ENCODE assay signal across 13 cellular contexts in genomic region chr20:38083338-38084048, GRCh38. TPM values are rescaled to one million over a fixed set of nuclear protein-coding genes. Genes with fewer than 3 reads are reported as not detected.
DNase-seq lines count a peak whose midpoint lies in the region; ATAC-seq and TF ChIP-seq lines count a peak whose summit lies in the region.
"Had no signal": no experiment of that assay in that cellular context is flagged by ENCODE, and none has a peak within 500 bp of the region (broad histone marks: within the 10 kb centered on the region; RNA-seq: fewer than 3 reads in every experiment).

No MANE protein-coding gene starts in this region.

- H3K4me1 ChIP-seq in body of pancreas, result peaks cover 4% of the 10 kb centered on the region

- ATAC-seq in Right ventricle myocardium superior (ENCODE audit: poor library complexity) (peak; percentile 66), HG03097 (IDR thresholded peaks at IDR 0.05; ENCODE audit: low FRiP score, unreplicated experiment) (no peak), body of pancreas (no peak)
- ATAC-seq: natural killer cell had no signal

- DNase-seq in AG04450 (ENCODE audit: low read depth, low spot score), result no peak
- DNase-seq in amniotic epithelial cell (ENCODE audit: low read depth), result peak; percentile 23
- no peak for DNase-seq in Right ventricle myocardium superior
- no peak for DNase-seq in osteocyte (ENCODE audit: extremely low spot score, unreplicated experiment)
- no peak for DNase-seq in NCI-H774 (lab: John Stamatoyannopoulos, UW)
- DNase-seq in body of pancreas, result no peak
- no peak for DNase-seq in dedifferentiated amniotic fluid mesenchymal stem cell (ENCODE audit: extremely low spot score)
- DNase-seq: activated CD8-positive, alpha-beta memory T cell treated with anti-CD3 and anti-CD28 coated beads for 24 hours; activated naive CD4-positive, alpha-beta T cell treated with anti-CD3 and anti-CD28 coated beads, Interleukin-2, amount 10 ng/mL, durations not matched to agents 7 days and 5 days; immature natural killer cell; natural killer cell; NCI-H187 treated with DMSO at 0.1 percent for 48 hours had no signal

- H3K27ac ChIP-seq in AG04450 (ENCODE audit: low read depth, low read length) (peak overlapping the region; percentile 89), body of pancreas (no peak overlapping the region)

- H3K36me3 Mint-ChIP-seq in osteocyte (ENCODE audit: unreplicated experiment), result peaks cover 63% of the 10 kb centered on the region

- intact Hi-C loops in Right ventricle myocardium superior (cut with DNase I), result no loop called here
- intact Hi-C loops in body of pancreas (cut with DNase I), result no loop called here

- CTCF ChIA-PET in AG04450 (lab: Charles Lee), result interaction anchor here (0.7 to 3.9 kb wide), 5 partner anchors 10 to 146 kb away, joined by 3 to 31 read pairs (median 4); no protein-coding TSS in a partner anchor

- 81 to 87% methylated on average over 12 of the region's 12 CpGs for WGBS in body of pancreas, 2 donors

- H3K4me3 Mint-ChIP-seq in osteocyte (ENCODE audit: unreplicated experiment), result no peak overlapping the region
- H3K4me3 Mint-ChIP-seq: activated naive CD4-positive, alpha-beta T cell treated with anti-CD3 and anti-CD28 coated beads, Interleukin-2, amount 10 ng/mL, durations not matched to agents 7 days and 5 days; immature natural killer cell; natural killer cell had no signal

- no peak overlapping the region for H3K4me3 ChIP-seq in AG04450 (ENCODE audit: low read depth, low read length)
- H3K4me3 ChIP-seq in body of pancreas, result no peak overlapping the region

- peaks cover 3% of the 10 kb centered on the region for H3K9me3 ChIP-seq in AG04450 (ENCODE audit: control insufficient read depth, insufficient read depth, low read length)
- no peaks in the 10 kb centered on the region for H3K9me3 ChIP-seq in body of pancreas

- H3K36me3 ChIP-seq in body of pancreas (replicated peaks in 1 of 2; ENCODE audit: insufficient read depth in 1 of 2, low read depth in 2 of 2), result peaks cover 0 to 7% of the 10 kb centered on the region in 2 donors

- POLR2A ChIA-PET in AG04450 (lab: Yijun Ruan, JAX), result interaction anchor here (0.5 to 2.5 kb wide), 5 partner anchors 8 to 192 kb away, joined by 3 to 11 read pairs (median 3); no protein-coding TSS in a partner anchor

- H3K4me1 Mint-ChIP-seq in osteocyte (ENCODE audit: unreplicated experiment), result peaks cover 39% of the 10 kb centered on the region

- TF ChIP-seq CTCF in AG04450 (IDR thresholded peaks at IDR 0.05; ENCODE audit: low read depth, low read length) (no peak), osteocyte (IDR thresholded peaks at IDR 0.05) (no peak), body of pancreas (IDR thresholded peaks at IDR 0.05) (no peak)

- peak overlapping the region; percentile 90 for H3K27ac Mint-ChIP-seq in osteocyte (ENCODE audit: unreplicated experiment)
- H3K27ac Mint-ChIP-seq: activated naive CD4-positive, alpha-beta T cell treated with anti-CD3 and anti-CD28 coated beads, Interleukin-2, amount 10 ng/mL, durations not matched to agents 7 days and 5 days; natural killer cell had no signal

- H3K9me3 Mint-ChIP-seq in osteocyte (ENCODE audit: unreplicated experiment), result no peaks in the 10 kb centered on the region
- H3K9me3 Mint-ChIP-seq: immature natural killer cell, natural killer cell had no signal

- no peak for TF ChIP-seq POLR2A in body of pancreas (IDR thresholded peaks at IDR 0.05)

- H3K27me3 ChIP-seq in AG04450 (ENCODE audit: control insufficient read depth, insufficient read depth, low read length) (no peaks in the 10 kb centered on the region), body of pancreas (no peaks in the 10 kb centered on the region)

- no peaks in the 10 kb centered on the region for H3K27me3 Mint-ChIP-seq in osteocyte (ENCODE audit: unreplicated experiment)
- H3K27me3 Mint-ChIP-seq: activated naive CD4-positive, alpha-beta T cell treated with anti-CD3 and anti-CD28 coated beads, Interleukin-2, amount 10 ng/mL, durations not matched to agents 7 days and 5 days had no signal

RNA-seq across cellular contexts. Expression of gene RPRD1B, which starts 49.9 kb away (rescaled TPM):
- 21.5 and 23.7 TPM in 2 replicates for polyA plus RNA-seq in AG04450 (2011; rRNA removed)
- 16.1 and 20.2 TPM in 2 replicates for polyA minus RNA-seq in AG04450 (2011; rRNA and poly(A)+ RNA removed)
- 74.2 TPM for total RNA-seq in Right ventricle myocardium superior
- total RNA-seq in osteocyte, result 26.9 and 28.5 TPM in 2 replicates
- 10 to 100 TPM in 1 of 2 donors, 1 to 10 TPM in 1; 8.8 to 12.5 TPM for total RNA-seq in body of pancreas

RNA-seq across cellular contexts. Expression of gene TTI1, which starts 50.2 kb away (rescaled TPM):
- 14.7 and 15.1 TPM in 2 replicates for polyA plus RNA-seq in AG04450 (2011; rRNA removed)
- 23.1 and 25.2 TPM in 2 replicates for polyA minus RNA-seq in AG04450 (2011; rRNA and poly(A)+ RNA removed)
- total RNA-seq in Right ventricle myocardium superior (11.9 TPM), osteocyte (16.2 and 17.9 TPM in 2 replicates), body of pancreas (10 to 100 TPM; 12.2 to 14.0 TPM)
